12 cellular contexts compared by ENCODE assay signal in genomic region chr1:213724640-213725536, GRCh38.
DNase-seq lines count a peak whose midpoint lies in the region; TF ChIP-seq lines count a peak whose summit lies in the region.
"Had no signal": no experiment of that assay in that cellular context is flagged by ENCODE, and none has a peak within 500 bp of the region (broad histone marks: within the 10 kb centered on the region; RNA-seq: fewer than 3 reads in every experiment).

No MANE protein-coding gene starts in this region.

- no peak overlapping the region for H3K4me2 ChIP-seq in neural progenitor cell

- H3F3A ChIP-seq in neural progenitor cell (ENCODE audit: low read depth) = no peaks in the 10 kb centered on the region

- DNase-seq in BJ (ENCODE audit: low read depth) (peak; percentile 4), SK-MEL-5 (ENCODE audit: low read depth, low spot score) (peak; percentile 93), foreskin melanocyte (peak; percentile 94), neural progenitor cell (ENCODE audit: low spot score) (peak; percentile 33), mesenteric fat pad (ENCODE audit: low spot score) (no peak), DMS53 treated with DMSO at 0.1 percent for 48 hours (lab: John Stamatoyannopoulos, UW; ENCODE audit: unreplicated experiment) (no peak), AG08396 (ENCODE audit: low spot score) (no peak)
- DNase-seq in activated effector memory CD4-positive, alpha-beta T cell treated with Interleukin-2 at 50 U/mL for 16 hours = no peak
- DNase-seq: NCI-H82; stimulated activated CD4-positive, alpha-beta T cell treated with anti-CD3 and anti-CD28 coated beads, Interleukin-4, amount 100 ng/mL, for 4 hours; T1000 had no signal

- H3K27me3 ChIP-seq in BJ (ENCODE audit: control insufficient read depth, insufficient read depth, low read length) = no peaks in the 10 kb centered on the region
- H3K27me3 ChIP-seq in neural progenitor cell = no peaks in the 10 kb centered on the region

- no peak for TF ChIP-seq CTCF in BJ (IDR thresholded peaks at IDR 0.05; ENCODE audit: insufficient read depth, low read depth, low read length)
- TF ChIP-seq CTCF in neural progenitor cell (IDR thresholded peaks at IDR 0.05) = no peak

- no peaks in the 10 kb centered on the region for H3K9me3 Mint-ChIP-seq in neural progenitor cell

- in situ Hi-C loops in SK-MEL-5 (cut with HindIII; ENCODE audit: low pct_unique_long_range_greater_than_20kb, low sequenced_read_pairs) = no loop called here

- H3K27ac ChIP-seq in neural progenitor cell = no peak overlapping the region

- H3K4me3 Mint-ChIP-seq in neural progenitor cell = no peak overlapping the region
- H3K4me3 Mint-ChIP-seq: B cell had no signal

- H3K36me3 ChIP-seq in BJ (ENCODE audit: control insufficient read depth, insufficient read depth, low read length) = no peaks in the 10 kb centered on the region
- H3K36me3 ChIP-seq in neural progenitor cell = no peaks in the 10 kb centered on the region

- peak overlapping the region; percentile 39 for H2AFZ ChIP-seq in neural progenitor cell (replicated peaks)

- H3K4me1 ChIP-seq in neural progenitor cell = no peaks in the 10 kb centered on the region

- CTCF ChIA-PET in BJ (lab: Yijun Ruan, JAX) = no interaction called here

- peaks cover 3% of the 10 kb centered on the region for H3K27me3 Mint-ChIP-seq in neural progenitor cell (ENCODE audit: insufficient read depth, low read depth)
- H3K27me3 Mint-ChIP-seq: B cell had no signal

- no peak overlapping the region for H3K4me3 ChIP-seq in BJ (ENCODE audit: low read depth, low read length)
- H3K4me3 ChIP-seq in neural progenitor cell = no peak overlapping the region

- peak overlapping the region; percentile 55 for H3K27ac Mint-ChIP-seq in neural progenitor cell
- H3K27ac Mint-ChIP-seq: B cell had no signal

- no peaks in the 10 kb centered on the region for H4K20me1 ChIP-seq in neural progenitor cell (ENCODE audit: low read depth)

- H3K36me3 Mint-ChIP-seq in neural progenitor cell = no peaks in the 10 kb centered on the region

- no peaks in the 10 kb centered on the region for H3K9me3 ChIP-seq in neural progenitor cell (ENCODE audit: low read depth)

- POLR2A ChIA-PET in BJ (lab: Charles Lee) = no interaction called here

- no peaks in the 10 kb centered on the region for H3K79me2 ChIP-seq in neural progenitor cell (ENCODE audit: low read depth)

- H3K4me1 Mint-ChIP-seq in neural progenitor cell = peaks cover 28% of the 10 kb centered on the region
- H3K4me1 Mint-ChIP-seq: B cell had no signal

- H3K9ac ChIP-seq in neural progenitor cell = no peak overlapping the region

Comparison
In these comparisons a context has a peak if more than half of its experiments do, and no peak if none do; other contexts are left out.
1. DNase-seq: peak in BJ (single experiment), SK-MEL-5 (single experiment), foreskin melanocyte (single experiment) and neural progenitor cell (single experiment); none in activated effector memory CD4-positive, alpha-beta T cell treated with Interleukin-2 at 50 U/mL for 16 hours (single experiment), mesenteric fat pad (single experiment), DMS53 treated with DMSO at 0.1 percent for 48 hours (single experiment) and AG08396 (single experiment).